21 cellular contexts compared by ENCODE assay signal in the genomic region with DNA sequence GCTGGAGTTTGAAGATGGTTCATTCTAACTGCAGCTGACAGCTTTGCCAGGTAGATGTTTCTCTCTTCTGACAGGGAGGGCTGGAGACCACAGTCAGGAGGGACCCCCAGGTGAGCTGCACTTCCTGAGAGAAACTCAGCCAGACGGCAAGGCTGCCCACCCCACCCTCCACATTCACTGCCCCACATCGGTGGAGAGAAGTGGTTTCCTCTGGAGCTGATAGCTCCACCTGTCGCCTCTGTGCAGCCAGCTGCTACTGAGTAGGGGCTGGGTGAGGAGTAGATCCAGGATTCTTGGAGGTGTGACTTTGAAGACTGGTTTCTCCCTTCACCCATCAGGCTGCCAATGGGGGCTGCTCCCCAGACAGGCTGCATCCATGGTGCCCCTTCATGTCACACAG.
"Had no signal": no experiment of that assay in that cellular context is flagged by ENCODE, and none has a peak within 500 bp of the region (broad histone marks: within the 10 kb centered on the region; RNA-seq: fewer than 3 reads in every experiment).

No MANE protein-coding gene starts in this region.

- H3K36me3 ChIP-seq: heart left ventricle, neutrophil, spleen, tibial nerve, upper lobe of right lung, vagina had no signal

- DNase-seq: dermis blood vessel endothelial cell; endodermal cell; erythroblast; foreskin melanocyte; heart left ventricle; hippocampal formation; left colon; naive thymus-derived CD4-positive, alpha-beta T cell; nephron progenitor cell; spleen; stimulated activated CD4-positive, alpha-beta T cell treated with anti-CD3 and anti-CD28 coated beads, Interleukin-15, amount 100 ng/mL, for 24 hours; stimulated activated CD4-positive, alpha-beta T cell treated with anti-CD3 and anti-CD28 coated beads, Interleukin-1b, Interleukin-23, amount 100 ng/mL, for 48 hours; stimulated activated CD4-positive, alpha-beta T cell treated with anti-CD3 and anti-CD28 coated beads, Interleukin-4, amount 100 ng/mL, for 24 hours; stimulated activated naive B cell treated with anti-CD40 and anti-IgM and Interleukin-4, amounts not matched to agents 10 μg/mL and 1 μg/mL and 100 μg/mL, for 72 hours; stimulated activated naive CD8-positive, alpha-beta T cell treated with anti-CD3 and anti-CD28 coated beads, Interleukin-15, amount 100 ng/mL, for 72 hours; testis; upper lobe of right lung had no signal

- H3K4me3 ChIP-seq: heart left ventricle, spleen, testis, tibial nerve, upper lobe of right lung, vagina had no signal

- H3K27ac ChIP-seq: neutrophil, spleen, testis, tibial nerve, upper lobe of right lung, vagina had no signal

- ATAC-seq: heart left ventricle; left colon; naive thymus-derived CD4-positive, alpha-beta T cell; sciatic nerve; stimulated activated naive B cell treated with anti-CD40 and anti-IgM and Interleukin-4, amounts not matched to agents 10 μg/mL and 1 μg/mL and 100 μg/mL, for 72 hours; stimulated activated naive CD8-positive, alpha-beta T cell treated with anti-CD3 and anti-CD28 coated beads, Interleukin-15, amount 100 ng/mL, for 72 hours; upper lobe of right lung had no signal

- H3K4me1 ChIP-seq: spleen, upper lobe of right lung, vagina had no signal

- H3K9me3 ChIP-seq: heart left ventricle, neutrophil, spleen, testis, tibial nerve, upper lobe of right lung, vagina had no signal

- H3K27me3 ChIP-seq: heart left ventricle, neutrophil, testis, tibial nerve, upper lobe of right lung, vagina had no signal
